ENCODE assay signal across 16 cellular contexts in the genomic region with DNA sequence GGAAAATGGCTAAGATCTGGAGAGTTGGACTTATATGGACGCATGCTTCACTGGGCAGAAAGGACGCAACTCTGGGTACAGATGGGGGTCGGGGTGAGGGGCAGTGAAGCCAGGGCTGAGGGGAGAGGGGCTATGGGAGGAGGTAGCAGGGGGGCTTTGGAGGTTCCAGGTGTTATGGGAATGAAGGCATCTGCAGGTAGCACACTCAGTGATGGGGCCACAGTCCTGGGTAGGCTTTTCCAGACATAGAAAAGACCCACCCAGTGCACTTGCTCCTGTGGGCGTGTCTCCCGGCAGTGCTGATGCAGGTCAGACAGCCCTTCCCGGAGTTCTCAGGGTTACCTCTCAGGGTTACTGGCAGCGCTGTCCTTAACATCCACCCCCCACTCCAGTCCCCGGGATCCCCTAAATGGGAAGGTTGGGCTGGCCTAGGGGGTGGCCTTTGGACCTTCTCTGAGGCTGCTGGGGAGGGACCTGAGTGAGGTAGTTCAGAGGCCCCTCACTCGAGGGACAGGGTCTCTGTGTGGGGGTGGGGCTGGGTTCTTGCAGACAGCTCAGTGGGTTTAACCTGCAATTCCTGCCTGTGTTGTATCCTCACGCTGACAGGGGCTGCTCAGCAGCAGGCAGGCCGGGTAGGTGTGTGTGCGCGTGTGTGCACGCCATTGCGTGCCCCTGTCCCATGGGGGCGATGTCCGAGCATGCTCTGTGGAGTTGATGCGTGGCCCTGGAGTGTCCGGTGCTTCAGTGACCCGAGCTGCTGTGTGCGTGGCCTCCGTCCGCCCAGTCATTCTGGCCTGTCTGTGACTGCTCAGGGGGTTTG. TPM values are rescaled to one million over a fixed set of nuclear protein-coding genes. Genes with fewer than 3 reads are reported as not detected.
DNase-seq lines count a peak whose midpoint lies in the region; ATAC-seq and TF ChIP-seq lines count a peak whose summit lies in the region.
"Had no signal": no experiment of that assay in that cellular context is flagged by ENCODE, and none has a peak within 500 bp of the region (broad histone marks: within the 10 kb centered on the region; RNA-seq: fewer than 3 reads in every experiment).

No MANE protein-coding gene starts in this region.

- BruUV-seq in IMR-90 (replicated peaks; lab: Mats Ljungman, UMichigan), result no TSS peak

- no peak overlapping the region for H4K5ac ChIP-seq in IMR-90 (ENCODE audit: low read depth, low read length)

- CTCF ChIA-PET in activated CD4-positive, alpha-beta T cell treated with anti-CD3 and anti-CD28 coated beads for 36 hours (lab: Charles Lee), result interaction anchor here (0.6 kb wide), 1 partner anchor 29 kb away, joined by 3 read pairs; no protein-coding TSS in a partner anchor
- CTCF ChIA-PET in activated CD4-positive, alpha-beta T cell treated with anti-CD3 and anti-CD28 coated beads, Interleukin-2, amount 10 ng/mL, durations not matched to agents 7 days and 5 days (lab: Charles Lee), result interaction anchor here (0.7 to 1.3 kb wide), 2 partner anchors 14 to 170 kb away, joined by 3 read pairs; no protein-coding TSS in a partner anchor
- CTCF ChIA-PET in IMR-90 (lab: Yijun Ruan, JAX), result no interaction called here

- H2BK20ac ChIP-seq in IMR-90 (ENCODE audit: low read depth, low read length), result no peak overlapping the region

- H4K91ac ChIP-seq in IMR-90 (ENCODE audit: insufficient read depth, low read depth, low read length), result no peak overlapping the region

- no peak overlapping the region for H2BK5ac ChIP-seq in IMR-90 (ENCODE audit: low read depth, low read length, poor library complexity, severe bottlenecking)

- H3K4me1 ChIP-seq in IMR-90 (ENCODE audit: control insufficient read depth, insufficient read depth, low read length), result peaks cover 59% of the 10 kb centered on the region
- peaks cover 10% of the 10 kb centered on the region for H3K4me1 ChIP-seq in endodermal cell (ENCODE audit: control insufficient read depth, insufficient read depth, low read length)
- H3K4me1 ChIP-seq in rectal smooth muscle tissue (ENCODE audit: control insufficient read depth, insufficient read depth, low read length), result peaks cover 54% of the 10 kb centered on the region

- no peak overlapping the region for H3K14ac ChIP-seq in IMR-90 (replicated peaks; ENCODE audit: low read depth, low read length)

- H3K9me3 Mint-ChIP-seq in activated CD4-positive, alpha-beta T cell treated with anti-CD3 and anti-CD28 coated beads for 36 hours (ENCODE audit: low read depth), result no peaks in the 10 kb centered on the region
- no peaks in the 10 kb centered on the region for H3K9me3 Mint-ChIP-seq in activated CD4-positive, alpha-beta T cell treated with anti-CD3 and anti-CD28 coated beads, Interleukin-2, amount 10 ng/mL, durations not matched to agents 7 days and 5 days
- H3K9me3 Mint-ChIP-seq in endodermal cell, result no peaks in the 10 kb centered on the region
- H3K9me3 Mint-ChIP-seq: stimulated activated memory B cell treated with anti-CD40 and anti-IgM and Interleukin-4, amounts not matched to agents 10 μg/mL and 1 μg/mL and 100 μg/mL, for 72 hours had no signal

- H3K27me3 Mint-ChIP-seq in activated CD4-positive, alpha-beta T cell treated with anti-CD3 and anti-CD28 coated beads for 36 hours, result no peaks in the 10 kb centered on the region
- no peaks in the 10 kb centered on the region for H3K27me3 Mint-ChIP-seq in activated CD4-positive, alpha-beta T cell treated with anti-CD3 and anti-CD28 coated beads, Interleukin-2, amount 10 ng/mL, durations not matched to agents 7 days and 5 days
- H3K27me3 Mint-ChIP-seq in endodermal cell (ENCODE audit: insufficient read depth), result no peaks in the 10 kb centered on the region
- H3K27me3 Mint-ChIP-seq: stimulated activated memory B cell treated with anti-CD40 and anti-IgM and Interleukin-4, amounts not matched to agents 10 μg/mL and 1 μg/mL and 100 μg/mL, for 72 hours had no signal

- peaks cover 43% of the 10 kb centered on the region for H3K9me1 ChIP-seq in IMR-90 (ENCODE audit: insufficient read depth, low read length)

- H3K36me3 Mint-ChIP-seq in activated CD4-positive, alpha-beta T cell treated with anti-CD3 and anti-CD28 coated beads for 36 hours (ENCODE audit: low read depth), result peaks cover 33% of the 10 kb centered on the region
- peaks cover 37% of the 10 kb centered on the region for H3K36me3 Mint-ChIP-seq in activated CD4-positive, alpha-beta T cell treated with anti-CD3 and anti-CD28 coated beads, Interleukin-2, amount 10 ng/mL, durations not matched to agents 7 days and 5 days (ENCODE audit: low read depth)
- peaks cover 43% of the 10 kb centered on the region for H3K36me3 Mint-ChIP-seq in endodermal cell (ENCODE audit: low read depth)

- no peak for DNase-seq in activated CD4-positive, alpha-beta T cell treated with anti-CD3 and anti-CD28 coated beads for 36 hours
- no peak for DNase-seq in activated CD4-positive, alpha-beta T cell treated with anti-CD3 and anti-CD28 coated beads, Interleukin-2, amount 10 ng/mL, durations not matched to agents 7 days and 5 days
- no peak for DNase-seq in IMR-90
- peak; percentile 72 for DNase-seq in endodermal cell
- DNase-seq in cortex of kidney (lab: John Stamatoyannopoulos, UW), result no peak
- DNase-seq in NCI-H524 treated with DMSO at 0.1 percent for 48 hours (lab: John Stamatoyannopoulos, UW), result no peak
- DNase-seq in NCI-H82 treated with DMSO at 0.1 percent for 48 hours (lab: John Stamatoyannopoulos, UW; ENCODE audit: unreplicated experiment), result no peak
- DNase-seq: amygdala, DMS79, NCI-H2081, OCI-M1 had no signal

- H3K4me3 ChIP-seq in IMR-90 (ENCODE audit: insufficient read depth, low read depth, low read length) (no peak overlapping the region), endodermal cell (ENCODE audit: low read length) (no peak overlapping the region), rectal smooth muscle tissue (ENCODE audit: low read length) (no peak overlapping the region)

- no peak for TF ChIP-seq POLR2A in IMR-90 (IDR thresholded peaks at IDR 0.05; ENCODE audit: low read depth, low read length)

- peaks cover 11% of the 10 kb centered on the region for H3K4me1 Mint-ChIP-seq in activated CD4-positive, alpha-beta T cell treated with anti-CD3 and anti-CD28 coated beads for 36 hours
- H3K4me1 Mint-ChIP-seq in activated CD4-positive, alpha-beta T cell treated with anti-CD3 and anti-CD28 coated beads, Interleukin-2, amount 10 ng/mL, durations not matched to agents 7 days and 5 days, result peaks cover 17% of the 10 kb centered on the region
- H3K4me1 Mint-ChIP-seq in endodermal cell, result peaks cover 5% of the 10 kb centered on the region

- H3K4ac ChIP-seq in IMR-90 (ENCODE audit: low read depth, low read length), result no peak overlapping the region

- no peak overlapping the region for H2BK15ac ChIP-seq in IMR-90 (ENCODE audit: low read depth, low read length)

- no peak overlapping the region; the same call in 1 of the 2 replicates for H3K4me2 ChIP-seq in IMR-90 (ENCODE audit: low read depth, low read length)

- peaks cover 100% of the 10 kb centered on the region for H4K20me1 ChIP-seq in IMR-90 (ENCODE audit: insufficient read depth, low read length)

- H2BK120ac ChIP-seq in IMR-90 (ENCODE audit: low read depth, low read length), result no peak overlapping the region

- in situ Hi-C loops in IMR-90 (cut with MboI; ENCODE audit: low sequenced_read_pairs), result no loop called here

- POLR2A ChIA-PET in activated CD4-positive, alpha-beta T cell treated with anti-CD3 and anti-CD28 coated beads for 36 hours (lab: Charles Lee), result no interaction called here
- POLR2A ChIA-PET in activated CD4-positive, alpha-beta T cell treated with anti-CD3 and anti-CD28 coated beads, Interleukin-2, amount 10 ng/mL, durations not matched to agents 7 days and 5 days (lab: Charles Lee), result no interaction called here
- POLR2A ChIA-PET in IMR-90 (lab: Charles Lee; ENCODE audit: unreplicated experiment), result no interaction called here

- H3K79me1 ChIP-seq in IMR-90 (ENCODE audit: low read depth in 1 of 2, low read length in 2 of 2), result peaks cover 24 to 80% of the 10 kb centered on the region in 2 experiments; a peak in 3 of 4 replicates

- H2AK5ac ChIP-seq in IMR-90 (ENCODE audit: low read depth, low read length), result no peak overlapping the region

- TF ChIP-seq CTCF in IMR-90 (conservative IDR thresholded peaks at IDR 0.05; ENCODE audit: low read depth, low read length) (0 out of 2 replicates have a peak, but pooled peaks have one; percentile 14), endodermal cell (conservative IDR thresholded peaks at IDR 0.05) (peak; percentile 61)

- H4K8ac ChIP-seq in IMR-90 (ENCODE audit: low read depth in 2 of 2, low read length in 2 of 2), result no peak overlapping the region

- no peaks in the 10 kb centered on the region for H3K27me3 ChIP-seq in IMR-90 (ENCODE audit: control insufficient read depth, insufficient read depth, low read length)
- H3K27me3 ChIP-seq in endodermal cell (ENCODE audit: control insufficient read depth, insufficient read depth, low read length, poor library complexity, severe bottlenecking), result no peaks in the 10 kb centered on the region
- H3K27me3 ChIP-seq in rectal smooth muscle tissue (ENCODE audit: control insufficient read depth, insufficient read depth, low read length), result no peaks in the 10 kb centered on the region

- intact Hi-C loops in activated CD4-positive, alpha-beta T cell treated with anti-CD3 and anti-CD28 coated beads for 36 hours (cut with DNase I, micrococcal nuclease), result loop anchor here in 1 of 2 experiments (10.0 kb wide), 1 partner anchor 583 kb away; no protein-coding TSS in a partner anchor
- intact Hi-C loops in IMR-90 (cut with micrococcal nuclease), result no loop called here

- no peak overlapping the region for H2AFZ ChIP-seq in IMR-90 (replicated peaks; ENCODE audit: low read length, poor library complexity)

- H3K27ac ChIP-seq in IMR-90 (ENCODE audit: insufficient read depth, low read length), result no peak overlapping the region
- H3K27ac ChIP-seq in endodermal cell (ENCODE audit: low read depth, low read length), result no peak overlapping the region
- peak overlapping the region; percentile 99 for H3K27ac ChIP-seq in rectal smooth muscle tissue (ENCODE audit: low read depth, low read length)

- 96% methylated on average over 5 of the region's 23 CpGs; no CpG with 5 or more reads in 1 of the 2 experiments for WGBS in IMR-90 (ENCODE audit: extremely low coverage in 2 of 2, insufficient read length in 1 of 2), 2 experiments
- 93 to 94% methylated on average over 13 to 23 of the region's 23 CpGs for WGBS in endodermal cell (ENCODE audit: insufficient coverage in 1 of 2, insufficient read length in 1 of 2), 2 experiments

- no peak overlapping the region for H3K56ac ChIP-seq in IMR-90 (ENCODE audit: extremely low read depth, insufficient read depth, low read length)

- dilution Hi-C loops in IMR-90 (cut with HindIII; ENCODE audit: low sequenced_read_pairs, unreplicated experiment), result no loop called here

- H3K9ac ChIP-seq in IMR-90 (ENCODE audit: low read depth, low read length) (no peak overlapping the region), endodermal cell (ENCODE audit: extremely low read depth, low read length, poor library complexity, severe bottlenecking) (no peak overlapping the region), rectal smooth muscle tissue (ENCODE audit: low read length) (no peak overlapping the region)

- ATAC-seq in activated CD4-positive, alpha-beta T cell treated with anti-CD3 and anti-CD28 coated beads for 36 hours, result no peak
- no peak for ATAC-seq in IMR-90 (ENCODE audit: low read depth)
- ATAC-seq: stimulated activated memory B cell treated with anti-CD40 and anti-IgM and Interleukin-4, amounts not matched to agents 10 μg/mL and 1 μg/mL and 100 μg/mL, for 72 hours had no signal

- H3K23ac ChIP-seq in IMR-90 (ENCODE audit: low read depth, low read length), result no peak overlapping the region

- no peak overlapping the region for H3K4me3 Mint-ChIP-seq in activated CD4-positive, alpha-beta T cell treated with anti-CD3 and anti-CD28 coated beads for 36 hours
- no peak overlapping the region for H3K4me3 Mint-ChIP-seq in activated CD4-positive, alpha-beta T cell treated with anti-CD3 and anti-CD28 coated beads, Interleukin-2, amount 10 ng/mL, durations not matched to agents 7 days and 5 days
- no peak overlapping the region for H3K4me3 Mint-ChIP-seq in endodermal cell
- H3K4me3 Mint-ChIP-seq: stimulated activated memory B cell treated with anti-CD40 and anti-IgM and Interleukin-4, amounts not matched to agents 10 μg/mL and 1 μg/mL and 100 μg/mL, for 72 hours had no signal

- no peak for TF ChIP-seq RAD21 in IMR-90 (IDR thresholded peaks at IDR 0.05; ENCODE audit: low read length)

- peak overlapping the region; percentile 44 for H3K27ac Mint-ChIP-seq in activated CD4-positive, alpha-beta T cell treated with anti-CD3 and anti-CD28 coated beads for 36 hours
- H3K27ac Mint-ChIP-seq in activated CD4-positive, alpha-beta T cell treated with anti-CD3 and anti-CD28 coated beads, Interleukin-2, amount 10 ng/mL, durations not matched to agents 7 days and 5 days, result no peak overlapping the region
- peak overlapping the region; percentile 81 for H3K27ac Mint-ChIP-seq in endodermal cell
- H3K27ac Mint-ChIP-seq: stimulated activated memory B cell treated with anti-CD40 and anti-IgM and Interleukin-4, amounts not matched to agents 10 μg/mL and 1 μg/mL and 100 μg/mL, for 72 hours had no signal

- no peaks in the 10 kb centered on the region for H3K9me3 ChIP-seq in IMR-90 (ENCODE audit: control insufficient read depth, insufficient read depth, low read length)
- no peaks in the 10 kb centered on the region for H3K9me3 ChIP-seq in endodermal cell (ENCODE audit: control insufficient read depth, low read length)

- H3K36me3 ChIP-seq in IMR-90 (ENCODE audit: control insufficient read depth, insufficient read depth, low read length) (peaks cover 94% of the 10 kb centered on the region), endodermal cell (ENCODE audit: control insufficient read depth, insufficient read depth, low read length) (peaks cover 90% of the 10 kb centered on the region), rectal smooth muscle tissue (ENCODE audit: control insufficient read depth, insufficient read depth, low read length) (peaks cover 23% of the 10 kb centered on the region)

- H2AK9ac ChIP-seq in IMR-90 (replicated peaks; ENCODE audit: low read depth, low read length, poor library complexity), result no peak overlapping the region

- H3K18ac ChIP-seq in IMR-90 (ENCODE audit: low read depth, low read length), result no peak overlapping the region

RNA-seq across cellular contexts. Expression of a gene that starts 6.2 kb away (rescaled TPM):
- 100 to 1,000 TPM; 103 to 148 TPM for total RNA-seq in activated CD4-positive, alpha-beta T cell treated with anti-CD3 and anti-CD28 coated beads for 36 hours
- 100 to 1,000 TPM; 189 TPM for total RNA-seq in activated CD4-positive, alpha-beta T cell treated with anti-CD3 and anti-CD28 coated beads, Interleukin-2, amount 10 ng/mL, durations not matched to agents 7 days and 5 days
- total RNA-seq in IMR-90 (2012; rRNA removed) (22.6 and 25.0 TPM in 2 replicates), endodermal cell (100 to 1,000 TPM; 127 to 161 TPM)
- 291 and 334 TPM in 2 replicates for polyA plus RNA-seq in IMR-90 (2012; rRNA removed)
- polyA plus RNA-seq in IMR-90 (2012; cell fraction: cytosol; rRNA removed), result 247 and 450 TPM in 2 replicates
- 390 and 724 TPM in 2 replicates for polyA plus RNA-seq in IMR-90 (2012; cell fraction: nucleus; rRNA removed; ENCODE audit: low replicate concordance)
- polyA plus RNA-seq in endodermal cell (2013, experiment 1 of 2), result 116 TPM
- 102 TPM for polyA plus RNA-seq in endodermal cell (2013, experiment 2 of 2)

RNA-seq across cellular contexts. Expression of a gene that starts 21.3 kb away (rescaled TPM):
- 1 to 10 TPM; 2.4 to 2.8 TPM for total RNA-seq in activated CD4-positive, alpha-beta T cell treated with anti-CD3 and anti-CD28 coated beads for 36 hours
- 10 to 100 TPM; 10.0 to 11.4 TPM for total RNA-seq in activated CD4-positive, alpha-beta T cell treated with anti-CD3 and anti-CD28 coated beads, Interleukin-2, amount 10 ng/mL, durations not matched to agents 7 days and 5 days
- total RNA-seq in IMR-90 (2012; rRNA removed), result not detected in 2 replicates
- polyA plus RNA-seq in IMR-90 (2012; rRNA removed), result 0.10 TPM in 1 of 2 replicates, not detected in the other
- 0.04 TPM in 1 of 2 replicates, not detected in the other for polyA plus RNA-seq in IMR-90 (2012; cell fraction: cytosol; rRNA removed)
- polyA plus RNA-seq in IMR-90 (2012; cell fraction: nucleus; rRNA removed; ENCODE audit: low replicate concordance), result 0.04 and 0.11 TPM in 2 replicates
- total RNA-seq in endodermal cell, result 100 to 1,000 TPM in 1 of 2 donors, 10 to 100 TPM in 1; 70.0 to 103 TPM
- 8.4 TPM for polyA plus RNA-seq in endodermal cell (2013, experiment 1 of 2)
- 5.8 TPM for polyA plus RNA-seq in endodermal cell (2013, experiment 2 of 2)
- polyA plus RNA-seq: neural cell had no signal

RNA-seq across cellular contexts. Expression of a gene that starts 24.9 kb away (rescaled TPM):
- total RNA-seq in activated CD4-positive, alpha-beta T cell treated with anti-CD3 and anti-CD28 coated beads for 36 hours, result 1 to 10 TPM; 1.7 to 1.8 TPM
- under 1 TPM; 0.29 to 0.30 TPM for total RNA-seq in activated CD4-positive, alpha-beta T cell treated with anti-CD3 and anti-CD28 coated beads, Interleukin-2, amount 10 ng/mL, durations not matched to agents 7 days and 5 days
- total RNA-seq in IMR-90 (2012; rRNA removed) (2.5 and 3.4 TPM in 2 replicates), endodermal cell (1 to 10 TPM; 1.9 to 3.6 TPM)
- polyA plus RNA-seq in IMR-90 (2012; rRNA removed), result 3.7 and 4.3 TPM in 2 replicates
- polyA plus RNA-seq in IMR-90 (2012; cell fraction: cytosol; rRNA removed), result 2.4 and 3.9 TPM in 2 replicates
- 4.2 and 4.6 TPM in 2 replicates for polyA plus RNA-seq in IMR-90 (2012; cell fraction: nucleus; rRNA removed; ENCODE audit: low replicate concordance)
- polyA plus RNA-seq in endodermal cell (2013, experiment 1 of 2), result 26.5 TPM
- polyA plus RNA-seq in endodermal cell (2013, experiment 2 of 2), result 21.7 TPM

RNA-seq across cellular contexts. Expression of a gene that starts 55.9 kb away (rescaled TPM):
- not detected for total RNA-seq in activated CD4-positive, alpha-beta T cell treated with anti-CD3 and anti-CD28 coated beads for 36 hours
- total RNA-seq in activated CD4-positive, alpha-beta T cell treated with anti-CD3 and anti-CD28 coated beads, Interleukin-2, amount 10 ng/mL, durations not matched to agents 7 days and 5 days, result not detected
- total RNA-seq in IMR-90 (2012; rRNA removed), result not detected in 2 replicates
- polyA plus RNA-seq in IMR-90 (2012; rRNA removed), result not detected in 2 replicates
- not detected in 2 replicates for polyA plus RNA-seq in IMR-90 (2012; cell fraction: cytosol; rRNA removed)
- polyA plus RNA-seq in IMR-90 (2012; cell fraction: nucleus; rRNA removed; ENCODE audit: low replicate concordance), result not detected in 2 replicates
- under 1 TPM in 1 of 2 donors, not detected in 1; 0.37 TPM for total RNA-seq in endodermal cell
- not detected for polyA plus RNA-seq in endodermal cell (2013, experiment 1 of 2)
- not detected for polyA plus RNA-seq in endodermal cell (2013, experiment 2 of 2)
- total RNA-seq: kidney epithelial cell; T-helper 2 cell treated with Interferon-gamma antibody and Interleukin-4, amounts not matched to agents 100 ng/mL and 5 ng/mL, for 36 hours had no signal
- polyA plus RNA-seq: neural cell had no signal

Comparison
In these comparisons a context has a peak if more than half of its experiments do, and no peak if none do; other contexts are left out.
1. RNA of a gene that starts 21.3 kb away (total RNA-seq): 70.0 to 103 TPM in endodermal cell; 10.0 to 11.4 TPM in activated CD4-positive, alpha-beta T cell treated with anti-CD3 and anti-CD28 coated beads, Interleukin-2, amount 10 ng/mL, durations not matched to agents 7 days and 5 days, 2.4 to 2.8 TPM in activated CD4-positive, alpha-beta T cell treated with anti-CD3 and anti-CD28 coated beads for 36 hours and not detected in IMR-90; every median in the first group is over 4 times any median in the second.